ENCODE assay signal across 9 cellular contexts in the genomic region with DNA sequence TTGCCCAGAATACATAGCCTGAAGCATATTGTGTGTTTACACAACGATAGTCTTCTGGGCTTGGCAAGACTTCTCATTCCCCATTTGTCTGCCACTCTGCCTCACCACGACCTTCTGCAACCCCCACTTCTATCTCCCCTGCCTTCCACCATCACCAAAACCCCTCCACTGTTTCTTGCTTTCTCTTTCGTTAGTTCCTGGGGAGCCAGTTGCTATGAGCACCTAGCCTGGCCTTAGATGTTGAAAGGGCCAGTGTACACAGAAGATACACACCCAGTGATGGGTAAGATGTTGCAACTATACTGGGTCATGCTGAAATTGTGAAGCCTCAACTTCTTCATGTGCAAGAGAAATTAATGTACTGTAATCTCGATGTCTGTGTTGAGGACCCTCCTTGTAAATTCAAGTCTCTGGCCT. TPM values are rescaled to one million over a fixed set of nuclear protein-coding genes. Genes with fewer than 3 reads are reported as not detected.
DNase-seq lines count a peak whose midpoint lies in the region; ATAC-seq and TF ChIP-seq lines count a peak whose summit lies in the region.
"Had no signal": no experiment of that assay in that cellular context is flagged by ENCODE, and none has a peak within 500 bp of the region (broad histone marks: within the 10 kb centered on the region; RNA-seq: fewer than 3 reads in every experiment).

No MANE protein-coding gene starts in this region.

- no peak overlapping the region for H3K27ac ChIP-seq in SK-N-MC
- peak overlapping the region; percentile 98 to 99 (median 98) for H3K27ac ChIP-seq in esophagus squamous epithelium
- no peak overlapping the region for H3K27ac ChIP-seq in thoracic aorta

- H3K27me3 Mint-ChIP-seq in activated T-cell treated with anti-CD3 and anti-CD28 coated beads, Interleukin-2, amount 50 U/mL, for 4 hours (ENCODE audit: low read depth): no peaks in the 10 kb centered on the region

- no peaks in the 10 kb centered on the region for H3K9me3 Mint-ChIP-seq in activated T-cell treated with anti-CD3 and anti-CD28 coated beads, Interleukin-2, amount 50 U/mL, for 4 hours

- H3K36me3 Mint-ChIP-seq in activated T-cell treated with anti-CD3 and anti-CD28 coated beads, Interleukin-2, amount 50 U/mL, for 4 hours (ENCODE audit: insufficient read depth): peaks cover 7% of the 10 kb centered on the region

- DNase-seq in activated T-cell treated with anti-CD3 and anti-CD28 coated beads, Interleukin-2, amount 50 U/mL, for 4 hours: no peak
- DNase-seq in activated T-cell treated with anti-CD3 and anti-CD28 coated beads, Interleukin-2, amount 50 U/mL, for 1 hour: no peak
- DNase-seq in SK-N-MC (ENCODE audit: low read depth, low spot score) (no peak), esophagus squamous epithelium (lab: John Stamatoyannopoulos, UW) (no peak), thoracic aorta (ENCODE audit: low spot score) (no peak), head of caudate nucleus (no peak), NCI-H2227 (lab: John Stamatoyannopoulos, UW; ENCODE audit: unreplicated experiment) (no peak)
- no peak for DNase-seq in stimulated activated CD8-positive, alpha-beta memory T cell treated with anti-CD3 and anti-CD28 coated beads, Interleukin-4, amount 100 ng/mL, for 48 hours

- H3K4me3 Mint-ChIP-seq in activated T-cell treated with anti-CD3 and anti-CD28 coated beads, Interleukin-2, amount 50 U/mL, for 4 hours: peak overlapping the region; percentile 84

- TF ChIP-seq CTCF in esophagus squamous epithelium (IDR thresholded peaks at IDR 0.05): no peak
- no peak for TF ChIP-seq CTCF in thoracic aorta (IDR thresholded peaks at IDR 0.05)

- no peak overlapping the region for H3K9ac ChIP-seq in SK-N-MC (ENCODE audit: insufficient read length)

- H3K27me3 ChIP-seq in esophagus squamous epithelium: no peaks in the 10 kb centered on the region
- no peaks in the 10 kb centered on the region for H3K27me3 ChIP-seq in thoracic aorta (replicated peaks; ENCODE audit: insufficient read depth)
- H3K27me3 ChIP-seq: Peyer's patch had no signal

- no peak for ATAC-seq in activated T-cell treated with anti-CD3 and anti-CD28 coated beads, Interleukin-2, amount 50 U/mL, for 4 hours
- no peak for ATAC-seq in thoracic aorta (ENCODE audit: insufficient number of reproducible peaks, low FRiP score, low read depth)

- H3K4me3 ChIP-seq in SK-N-MC (peak overlapping the region; percentile 76), esophagus squamous epithelium (peak overlapping the region; percentile 94 to 99 (median 96)), thoracic aorta (peak overlapping the region; percentile 96)

- peaks cover 32% of the 10 kb centered on the region for H3K4me1 Mint-ChIP-seq in activated T-cell treated with anti-CD3 and anti-CD28 coated beads, Interleukin-2, amount 50 U/mL, for 4 hours (ENCODE audit: low read depth)

- no peaks in the 10 kb centered on the region for H3K9me3 ChIP-seq in SK-N-MC (ENCODE audit: low read depth, low read length)
- H3K9me3 ChIP-seq in esophagus squamous epithelium: no peaks in the 10 kb centered on the region
- H3K9me3 ChIP-seq in thoracic aorta: no peaks in the 10 kb centered on the region
- H3K9me3 ChIP-seq: Peyer's patch had no signal

- H3K4me1 ChIP-seq in esophagus squamous epithelium: peaks cover 23 to 57% (median 30%) of the 10 kb centered on the region in 3 donors
- peaks cover 16 to 28% of the 10 kb centered on the region in 2 donors for H3K4me1 ChIP-seq in thoracic aorta (ENCODE audit: control insufficient read depth in 1 of 2, low read depth in 2 of 2)

- intact Hi-C loops in esophagus squamous epithelium (cut with DNase I): no loop called here
- intact Hi-C loops in head of caudate nucleus (cut with DNase I): no loop called here

- TF ChIP-seq POLR2A in esophagus squamous epithelium (IDR thresholded peaks at IDR 0.05): no peak

- H3K36me3 ChIP-seq in SK-N-MC (ENCODE audit: insufficient read depth, low read length) (no peaks in the 10 kb centered on the region), esophagus squamous epithelium (no peaks in the 10 kb centered on the region), thoracic aorta (no peaks in the 10 kb centered on the region)
- H3K36me3 ChIP-seq: Peyer's patch had no signal

- 15 to 41% methylated on average over 4 of the region's 4 CpGs for WGBS in esophagus squamous epithelium, 2 donors

RNA-seq across cellular contexts. Expression of a gene that starts 1.0 kb away (rescaled TPM):
- total RNA-seq in activated T-cell treated with anti-CD3 and anti-CD28 coated beads, Interleukin-2, amount 50 U/mL, for 4 hours: 100 to 1,000 TPM in 2 of 3 donors, 10 to 100 TPM in 1; 95.7 to 109 (median 101) TPM
- total RNA-seq in esophagus squamous epithelium: 10 to 100 TPM; 49.7 to 82.3 (median 72.3) TPM
- 10 to 100 TPM; 38.3 to 46.1 TPM for total RNA-seq in thoracic aorta

RNA-seq across cellular contexts. Expression of a gene that starts 52.8 kb away (rescaled TPM):
- total RNA-seq in activated T-cell treated with anti-CD3 and anti-CD28 coated beads, Interleukin-2, amount 50 U/mL, for 4 hours: 10 to 100 TPM; 39.7 to 43.9 (median 42.7) TPM
- total RNA-seq in esophagus squamous epithelium (10 to 100 TPM; 19.0 to 34.9 (median 24.6) TPM), thoracic aorta (10 to 100 TPM; 15.6 to 18.8 TPM)

Comparison
In these comparisons a context has a peak if more than half of its experiments do, and no peak if none do; other contexts are left out.
1. H3K27ac ChIP-seq: peak in esophagus squamous epithelium (4 of 4); none in SK-N-MC (single experiment) and thoracic aorta (0 of 2).
2. Peak in every context shown above with its lines, with median percentiles within 50 percentile points of each other: H3K4me3 ChIP-seq.